26 cellular contexts compared by ENCODE assay signal in the genomic region with DNA sequence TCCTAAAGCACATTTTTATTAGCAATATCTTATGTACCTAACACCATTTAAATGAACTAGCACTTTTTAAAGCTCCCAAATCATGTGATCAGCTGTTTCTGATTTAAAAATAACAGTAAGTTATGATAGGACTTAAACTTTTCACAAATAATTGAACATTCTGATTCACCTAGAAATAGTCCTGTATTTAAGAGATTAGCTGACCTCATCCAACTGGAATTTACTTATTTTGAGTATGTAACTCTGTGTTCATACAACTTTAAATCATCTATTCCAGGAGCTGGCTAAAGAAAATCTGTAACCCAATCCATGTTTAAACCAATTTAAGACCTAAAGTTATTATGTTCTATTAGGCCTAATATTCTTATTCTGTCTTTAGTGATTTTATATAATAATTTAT.
DNase-seq lines count a peak whose midpoint lies in the region; ATAC-seq, FAIRE-seq and TF ChIP-seq lines count a peak whose summit lies in the region.
"Had no signal": no experiment of that assay in that cellular context is flagged by ENCODE, and none has a peak within 500 bp of the region (broad histone marks: within the 10 kb centered on the region; RNA-seq: fewer than 3 reads in every experiment).

No MANE protein-coding gene starts in this region.

- peaks cover 27% of the 10 kb centered on the region for H3K36me3 Mint-ChIP-seq in activated naive CD4-positive, alpha-beta T cell treated with anti-CD3 and anti-CD28 coated beads, Interleukin-2, amount 10 ng/mL, durations not matched to agents 7 days and 5 days

- no peak overlapping the region for H2AFZ ChIP-seq in IMR-90 (replicated peaks; ENCODE audit: low read length, poor library complexity)

- CTCF ChIA-PET in IMR-90 (lab: Yijun Ruan, JAX) = interaction anchor here (0.6 kb wide), 1 partner anchor 523 kb away, joined by 7 read pairs; no protein-coding TSS in a partner anchor
- CTCF ChIA-PET in activated naive CD4-positive, alpha-beta T cell treated with anti-CD3 and anti-CD28 coated beads, Interleukin-2, amount 10 ng/mL, durations not matched to agents 7 days and 5 days (lab: Charles Lee) = no interaction called here

- TF ChIP-seq RAD21 in IMR-90 (IDR thresholded peaks at IDR 0.05; ENCODE audit: low read length) = no peak

- H3K14ac ChIP-seq in IMR-90 (replicated peaks; ENCODE audit: low read depth, low read length) = no peak overlapping the region

- no peaks in the 10 kb centered on the region for H3K9me1 ChIP-seq in IMR-90 (ENCODE audit: insufficient read depth, low read length)

- no TSS peak for BruUV-seq in IMR-90 (replicated peaks; lab: Mats Ljungman, UMichigan)

- H2BK120ac ChIP-seq in IMR-90 (ENCODE audit: low read depth, low read length) = no peak overlapping the region

- H3K4me3 ChIP-seq in IMR-90 (ENCODE audit: insufficient read depth, low read depth, low read length) = no peak overlapping the region
- no peak overlapping the region for H3K4me3 ChIP-seq in astrocyte of the spinal cord (ENCODE audit: low read depth, low read length)
- H3K4me3 ChIP-seq in aorta (ENCODE audit: low read length in 2 of 2) = no peak overlapping the region
- H3K4me3 ChIP-seq: BLaER1 treated with 17β-estradiol and CSF1 and Interleukin-3, amounts not matched to agents 10 nM and 100 nM; tibial artery had no signal

- no peaks in the 10 kb centered on the region for H3K4me1 ChIP-seq in IMR-90 (ENCODE audit: control insufficient read depth, insufficient read depth, low read length)
- H3K4me1 ChIP-seq in aorta (ENCODE audit: control insufficient read depth in 1 of 2, insufficient read depth in 2 of 2, low read length in 2 of 2) = no peaks in the 10 kb centered on the region

- H3K4me2 ChIP-seq in IMR-90 (ENCODE audit: low read depth, low read length) = no peak overlapping the region
- H3K4me2 ChIP-seq: BLaER1 treated with 17β-estradiol and CSF1 and Interleukin-3, amounts not matched to agents 10 nM and 100 nM had no signal

- no peak overlapping the region for H2BK15ac ChIP-seq in IMR-90 (ENCODE audit: low read depth, low read length)

- no peak overlapping the region for H3K56ac ChIP-seq in IMR-90 (ENCODE audit: extremely low read depth, insufficient read depth, low read length)

- H3K9me3 Mint-ChIP-seq in activated naive CD4-positive, alpha-beta T cell treated with anti-CD3 and anti-CD28 coated beads, Interleukin-2, amount 10 ng/mL, durations not matched to agents 7 days and 5 days = peaks cover 29% of the 10 kb centered on the region

- no peak overlapping the region for H3K4me3 Mint-ChIP-seq in activated naive CD4-positive, alpha-beta T cell treated with anti-CD3 and anti-CD28 coated beads, Interleukin-2, amount 10 ng/mL, durations not matched to agents 7 days and 5 days
- H3K4me3 Mint-ChIP-seq: activated CD4-positive, alpha-beta memory T cell treated with anti-CD3 and anti-CD28 coated beads for 36 hours; memory B cell; stimulated activated naive CD8-positive, alpha-beta T cell treated with anti-CD3 and anti-CD28 coated beads, Interleukin-15, Interleukin-2, amounts not matched to agents 100 ng/mL and 50 ng/mL, for 24 hours had no signal

- H4K20me1 ChIP-seq in IMR-90 (ENCODE audit: insufficient read depth, low read length) = no peaks in the 10 kb centered on the region
- H4K20me1 ChIP-seq: BLaER1 treated with 17β-estradiol and CSF1 and Interleukin-3, amounts not matched to agents 10 nM and 100 nM had no signal

- DNase-seq in ACHN (peak; percentile 10), IMR-90 (peak; percentile 74), astrocyte of the spinal cord (ENCODE audit: low read depth, low spot score) (peak; percentile 47), frontal cortex (ENCODE audit: low spot score in 2 of 2) (no peak), NOMO-1 (lab: John Stamatoyannopoulos, UW; ENCODE audit: unreplicated experiment in 2 of 2) (no peak), aorta (no peak)
- no peak for DNase-seq in activated naive CD4-positive, alpha-beta T cell treated with anti-CD3 and anti-CD28 coated beads, Interleukin-2, amount 10 ng/mL, durations not matched to agents 7 days and 5 days
- DNase-seq: activated CD4-positive, alpha-beta memory T cell treated with anti-CD3 and anti-CD28 coated beads for 36 hours; activated CD4-positive, CD25-positive, alpha-beta regulatory T cell; activated gamma-delta T cell; central memory CD4-positive, alpha-beta T cell; erythroblast; KBM-7; NCI-H2171 treated with DMSO at 0.1 percent for 48 hours; NCI-H69; occipital lobe; retina; stimulated activated CD4-positive, alpha-beta T cell treated with anti-CD3 and anti-CD28 coated beads, Interleukin-4, amount 100 ng/mL, for 4 hours; T-helper 9 cell; tibial artery had no signal

- H3K36me3 ChIP-seq in IMR-90 (ENCODE audit: control insufficient read depth, insufficient read depth, low read length) (peaks cover 4% of the 10 kb centered on the region; the same call in 1 of the 2 replicates), aorta (ENCODE audit: control insufficient read depth in 1 of 2, insufficient read depth in 2 of 2, low read length in 1 of 2) (peaks cover 0 to 2% of the 10 kb centered on the region in 2 donors)

- no peak overlapping the region for H2BK5ac ChIP-seq in IMR-90 (ENCODE audit: low read depth, low read length, poor library complexity, severe bottlenecking)

- H3K27me3 ChIP-seq in IMR-90 (ENCODE audit: control insufficient read depth, insufficient read depth, low read length) (no peaks in the 10 kb centered on the region), aorta (ENCODE audit: control insufficient read depth in 1 of 2, insufficient read depth in 2 of 2, low read length in 1 of 2) (no peaks in the 10 kb centered on the region)
- H3K27me3 ChIP-seq: BLaER1 treated with 17β-estradiol and CSF1 and Interleukin-3, amounts not matched to agents 10 nM and 100 nM; tibial artery had no signal

- no peak overlapping the region for H3K23ac ChIP-seq in IMR-90 (ENCODE audit: low read depth, low read length)

- intact Hi-C loops in IMR-90 (cut with micrococcal nuclease) (no loop called here), aorta (cut with DNase I) (no loop called here)

- H3K27ac Mint-ChIP-seq in activated naive CD4-positive, alpha-beta T cell treated with anti-CD3 and anti-CD28 coated beads, Interleukin-2, amount 10 ng/mL, durations not matched to agents 7 days and 5 days = no peak overlapping the region
- H3K27ac Mint-ChIP-seq: activated CD4-positive, alpha-beta memory T cell treated with anti-CD3 and anti-CD28 coated beads for 36 hours; memory B cell; stimulated activated naive CD8-positive, alpha-beta T cell treated with anti-CD3 and anti-CD28 coated beads, Interleukin-15, Interleukin-2, amounts not matched to agents 100 ng/mL and 50 ng/mL, for 24 hours had no signal

- peak; percentile 44 for FAIRE-seq in frontal cortex (lab: Jason Lieb, UNC)

- H4K8ac ChIP-seq in IMR-90 (ENCODE audit: low read depth in 2 of 2, low read length in 2 of 2) = no peak overlapping the region

- dilution Hi-C loops in IMR-90 (cut with HindIII; ENCODE audit: low sequenced_read_pairs, unreplicated experiment) = no loop called here

- peak; percentile 46 for ATAC-seq in IMR-90 (ENCODE audit: low read depth)
- ATAC-seq in aorta (ENCODE audit: low FRiP score) = no peak
- ATAC-seq in GM18861 (IDR thresholded peaks at IDR 0.05; ENCODE audit: unreplicated experiment) = no peak

- H3K9me3 ChIP-seq in IMR-90 (ENCODE audit: control insufficient read depth, insufficient read depth, low read length) (peaks cover 9% of the 10 kb centered on the region), aorta (ENCODE audit: control insufficient read depth, low read length) (peaks cover 3% of the 10 kb centered on the region)

- no peaks in the 10 kb centered on the region for H3K27me3 Mint-ChIP-seq in activated naive CD4-positive, alpha-beta T cell treated with anti-CD3 and anti-CD28 coated beads, Interleukin-2, amount 10 ng/mL, durations not matched to agents 7 days and 5 days
- H3K27me3 Mint-ChIP-seq: activated CD4-positive, alpha-beta memory T cell treated with anti-CD3 and anti-CD28 coated beads for 36 hours; memory B cell; stimulated activated naive CD8-positive, alpha-beta T cell treated with anti-CD3 and anti-CD28 coated beads, Interleukin-15, Interleukin-2, amounts not matched to agents 100 ng/mL and 50 ng/mL, for 24 hours had no signal

- H4K91ac ChIP-seq in IMR-90 (ENCODE audit: insufficient read depth, low read depth, low read length) = no peak overlapping the region

- H2BK20ac ChIP-seq in IMR-90 (ENCODE audit: low read depth, low read length) = no peak overlapping the region

- no peaks in the 10 kb centered on the region for H3K4me1 Mint-ChIP-seq in activated naive CD4-positive, alpha-beta T cell treated with anti-CD3 and anti-CD28 coated beads, Interleukin-2, amount 10 ng/mL, durations not matched to agents 7 days and 5 days
- H3K4me1 Mint-ChIP-seq: memory B cell had no signal

- H3K79me1 ChIP-seq in IMR-90 (ENCODE audit: low read depth in 1 of 2, low read length in 2 of 2) = no peaks in the 10 kb centered on the region

- TF ChIP-seq CTCF in IMR-90 (conservative IDR thresholded peaks at IDR 0.05; ENCODE audit: low read depth, low read length) = no peak
- no peak for TF ChIP-seq CTCF in astrocyte of the spinal cord (IDR thresholded peaks at IDR 0.05; ENCODE audit: low read depth, low read length)

- in situ Hi-C loops in ACHN (cut with HindIII; ENCODE audit: low pct_ligation_motif_present, low pct_unique_long_range_greater_than_20kb, low sequenced_read_pairs) = no loop called here
- in situ Hi-C loops in IMR-90 (cut with MboI; ENCODE audit: low sequenced_read_pairs) = no loop called here
- in situ Hi-C loops in astrocyte of the spinal cord (cut with HindIII; ENCODE audit: low sequenced_read_pairs) = no loop called here

- no peak overlapping the region for H3K18ac ChIP-seq in IMR-90 (ENCODE audit: low read depth, low read length)

- no peak overlapping the region for H3K4ac ChIP-seq in IMR-90 (ENCODE audit: low read depth, low read length)

- H3K27ac ChIP-seq in IMR-90 (ENCODE audit: insufficient read depth, low read length) (no peak overlapping the region), aorta (ENCODE audit: low read depth in 1 of 2, low read length in 2 of 2) (no peak overlapping the region)
- H3K27ac ChIP-seq: 22Rv1; BLaER1 treated with 17β-estradiol and CSF1 and Interleukin-3, amounts not matched to agents 10 nM and 100 nM; RWPE1; tibial artery had no signal

- no peak overlapping the region for H3K9ac ChIP-seq in IMR-90 (ENCODE audit: low read depth, low read length)
- H3K9ac ChIP-seq: BLaER1 treated with 17β-estradiol and CSF1 and Interleukin-3, amounts not matched to agents 10 nM and 100 nM had no signal

- H2AK9ac ChIP-seq in IMR-90 (replicated peaks; ENCODE audit: low read depth, low read length, poor library complexity) = no peak overlapping the region

- POLR2A ChIA-PET in IMR-90 (lab: Charles Lee; ENCODE audit: unreplicated experiment) = interaction anchor here (0.5 kb wide), 1 partner anchor 597 kb away, joined by 6 read pairs; no protein-coding TSS in a partner anchor

- no peak overlapping the region for H4K5ac ChIP-seq in IMR-90 (ENCODE audit: low read depth, low read length)

- no peak overlapping the region for H2AK5ac ChIP-seq in IMR-90 (ENCODE audit: low read depth, low read length)

- no peak for TF ChIP-seq POLR2A in IMR-90 (IDR thresholded peaks at IDR 0.05; ENCODE audit: low read depth, low read length)

TF ChIP-seq in IMR-90, 13 proteins besides CTCF, POLR2A, EP300 and RAD21 (continues in another document):
- TF ChIP-seq MAFK (IDR thresholded peaks at IDR 0.05; ENCODE audit: low read depth, low read length) (no peak), MAZ (IDR thresholded peaks at IDR 0.05; ENCODE audit: borderline replicate concordance, low read depth, low read length) (no peak)

Comparison
In these comparisons a context has a peak if more than half of its experiments do, and no peak if none do; other contexts are left out.
1. DNase-seq: peak in ACHN (single experiment), IMR-90 (single experiment) and astrocyte of the spinal cord (single experiment); none in frontal cortex (0 of 2), NOMO-1 (0 of 2), aorta (0 of 2) and activated naive CD4-positive, alpha-beta T cell treated with anti-CD3 and anti-CD28 coated beads, Interleukin-2, amount 10 ng/mL, durations not matched to agents 7 days and 5 days (single experiment).